In genomic region chr1:94069649-94070285, GRCh38 we compare ENCODE assay signal across 8 cellular contexts. TPM values are rescaled to one million over a fixed set of nuclear protein-coding genes. Genes with fewer than 3 reads are reported as not detected.
A peak's percentile ranks its signal among the peaks of the same experiment; 100 is the strongest.
DNase-seq lines count a peak whose midpoint lies in the region; ATAC-seq and TF ChIP-seq lines count a peak whose summit lies in the region.
"Had no signal": no experiment of that assay in that cellular context is flagged by ENCODE, and none has a peak within 500 bp of the region (broad histone marks: within the 10 kb centered on the region; RNA-seq: fewer than 3 reads in every experiment).

No MANE protein-coding gene starts in this region.

- ATAC-seq in RWPE2 (ENCODE audit: low read depth): peak; percentile 23; the same call in 1 of the 3 replicates
- peak in 1 of 2 donors; percentile 34 for ATAC-seq in right cardiac atrium
- no peak for ATAC-seq in HG02759 (IDR thresholded peaks at IDR 0.05; ENCODE audit: unreplicated experiment)

- no peaks in the 10 kb centered on the region for H3K9me3 ChIP-seq in RWPE2 (ENCODE audit: severe bottlenecking)
- H3K9me3 ChIP-seq in right cardiac atrium (ENCODE audit: control insufficient read depth, low read length): no peaks in the 10 kb centered on the region
- no peaks in the 10 kb centered on the region for H3K9me3 ChIP-seq in skeletal muscle tissue (ENCODE audit: control insufficient read depth in 3 of 3, low read length in 3 of 3)

- no peaks in the 10 kb centered on the region for H3K36me3 ChIP-seq in RWPE2 (ENCODE audit: low read depth)
- H3K36me3 ChIP-seq in skeletal muscle tissue (ENCODE audit: control insufficient read depth in 3 of 3, insufficient read depth in 3 of 3, low read length in 3 of 3): no peaks in the 10 kb centered on the region

- DNase-seq in H4 (ENCODE audit: low spot score): peak; percentile 88
- DNase-seq in RWPE2 (ENCODE audit: low spot score): no peak
- no peak for DNase-seq in right cardiac atrium
- no peak for DNase-seq in G401 (ENCODE audit: low spot score)
- DNase-seq in middle frontal gyrus (ENCODE audit: extremely low spot score, low spot score): no peak
- DNase-seq: activated CD4-positive, alpha-beta T cell treated with anti-CD3 and anti-CD28 coated beads for 48 hours had no signal

- no peak overlapping the region for H3K27ac ChIP-seq in RWPE2 (ENCODE audit: poor library complexity, severe bottlenecking)
- peak overlapping the region; percentile 11 for H3K27ac ChIP-seq in right cardiac atrium (ENCODE audit: low read length)
- H3K27ac ChIP-seq in skeletal muscle tissue (ENCODE audit: low read depth, low read length): peak overlapping the region; percentile 52

- in situ Hi-C loops in G401 (cut with HindIII; ENCODE audit: low sequenced_read_pairs): no loop called here

- H3K4me1 ChIP-seq in RWPE2 (ENCODE audit: insufficient read depth, poor library complexity, severe bottlenecking) (no peaks in the 10 kb centered on the region), right cardiac atrium (ENCODE audit: control insufficient read depth, insufficient read depth, low read length) (peaks cover 9% of the 10 kb centered on the region), skeletal muscle tissue (ENCODE audit: control insufficient read depth in 3 of 3, insufficient read depth in 3 of 3, low read length in 3 of 3) (peaks cover 26 to 28% (median 27%) of the 10 kb centered on the region in 3 donors)

- WGBS in right cardiac atrium: 50% methylated on average over 7 of the region's 7 CpGs

- intact Hi-C loops in right cardiac atrium (cut with DNase I): loop anchor here in 2 of 4 donors (10.0 kb wide), 1 partner anchor 165 kb away; the partner anchor contains the start of gene ARHGAP29 (in 2 of the 2)

- H3K4me3 ChIP-seq in RWPE2 (ENCODE audit: severe bottlenecking): no peak overlapping the region
- H3K4me3 ChIP-seq in right cardiac atrium (ENCODE audit: low read length): no peak overlapping the region
- H3K4me3 ChIP-seq in skeletal muscle tissue (ENCODE audit: low read length in 3 of 3): no peak overlapping the region

- TF ChIP-seq CTCF in RWPE2 (IDR thresholded peaks at IDR 0.05; ENCODE audit: poor library complexity, severe bottlenecking): no peak

- H3K27me3 ChIP-seq in RWPE2 (ENCODE audit: insufficient read depth, poor library complexity, severe bottlenecking): no peaks in the 10 kb centered on the region
- no peaks in the 10 kb centered on the region for H3K27me3 ChIP-seq in right cardiac atrium (ENCODE audit: control insufficient read depth, insufficient read depth)
- H3K27me3 ChIP-seq in skeletal muscle tissue (ENCODE audit: control insufficient read depth in 3 of 3, insufficient read depth in 3 of 3, low read length in 3 of 3): peaks cover 0 to 2% (median 0%) of the 10 kb centered on the region in 3 donors

- H3K9ac ChIP-seq in skeletal muscle tissue (ENCODE audit: low read depth in 1 of 3, low read length in 3 of 3): no peak overlapping the region

RNA-seq across cellular contexts. Expression of gene ABCA4, which starts 51.2 kb away (rescaled TPM):
- total RNA-seq in H4 (2014; rRNA removed; shearing (Covaris generic)): 1.0 and 1.1 TPM in 2 replicates
- under 1 TPM in 2 of 4 donors, not detected in 2; 0.06 to 0.19 TPM for total RNA-seq in right cardiac atrium
- polyA plus RNA-seq in right cardiac atrium: 0.09 TPM
- 2.1 TPM for total RNA-seq in skeletal muscle tissue
- 0.62 and 1.8 TPM in 2 replicates for total RNA-seq in G401 (2014; rRNA removed; shearing (Covaris generic))
